ENCODE assay signal across 14 cellular contexts in the genomic region with DNA sequence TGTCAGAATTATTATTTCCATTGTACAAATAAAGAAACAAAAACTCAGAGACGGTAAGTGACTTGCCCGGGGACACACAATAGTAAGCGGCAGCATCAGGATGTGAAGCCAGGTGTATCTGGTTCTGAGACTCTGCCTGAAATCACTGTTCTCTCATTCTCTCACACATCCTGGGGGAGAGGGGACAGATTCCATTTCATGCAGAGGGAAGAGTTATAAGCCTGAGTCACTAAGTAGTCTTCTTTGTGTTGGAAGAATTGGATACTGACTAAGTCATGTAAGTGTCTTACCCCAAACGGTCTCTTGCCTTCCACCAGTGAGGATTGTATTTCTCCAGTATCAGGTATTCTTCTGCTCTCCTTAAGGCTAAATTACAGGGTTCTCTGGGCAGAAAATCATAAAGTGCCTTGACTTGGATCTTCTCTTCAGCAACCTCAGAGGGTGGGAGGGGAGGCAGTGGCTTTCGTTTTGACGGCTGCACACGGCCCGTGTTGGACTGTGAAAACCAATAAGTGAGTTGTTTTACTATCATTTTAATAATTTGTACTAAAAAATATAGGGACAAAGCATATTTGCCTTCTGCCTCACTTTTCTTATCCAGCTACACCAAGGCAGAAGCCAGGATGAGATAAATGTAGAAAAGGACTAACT. TPM values are rescaled to one million over a fixed set of nuclear protein-coding genes. Genes with fewer than 3 reads are reported as not detected.
DNase-seq lines count a peak whose midpoint lies in the region; ATAC-seq and TF ChIP-seq lines count a peak whose summit lies in the region.
"Had no signal": no experiment of that assay in that cellular context is flagged by ENCODE, and none has a peak within 500 bp of the region (broad histone marks: within the 10 kb centered on the region; RNA-seq: fewer than 3 reads in every experiment).

No MANE protein-coding gene starts in this region.

- H3K27me3 Mint-ChIP-seq in Caco-2 (ENCODE audit: insufficient read depth, unreplicated experiment) = no peaks in the 10 kb centered on the region

- no peaks in the 10 kb centered on the region for H3K9me3 Mint-ChIP-seq in Caco-2 (ENCODE audit: unreplicated experiment)

- peak overlapping the region; percentile 84 for H3K27ac ChIP-seq in SJSA1
- H3K27ac ChIP-seq: left lung had no signal

- no peak overlapping the region for H3K4me3 Mint-ChIP-seq in Caco-2 (ENCODE audit: unreplicated experiment)

- no peak for TF ChIP-seq CTCF in Caco-2 (IDR thresholded peaks at IDR 0.05; ENCODE audit: insufficient read depth in 1 of 2, low read depth in 1 of 2, low read length in 1 of 2, severe bottlenecking in 1 of 2, unreplicated experiment in 1 of 2)

- intact Hi-C loops in Caco-2 (cut with micrococcal nuclease; ENCODE audit: unreplicated experiment) = loop anchor here (2.0 kb wide), 1 partner anchor 29 kb away; no protein-coding TSS in a partner anchor

- CTCF ChIA-PET in Caco-2 (lab: Charles Lee) = no interaction called here

- DNase-seq in NK-92 treated with Interleukin-12 subunit alpha and Interleukin-12 subunit beta, amount 100 ng/mL, for 24 hours (lab: John Stamatoyannopoulos, UW) = peak; percentile 30
- DNase-seq in NK-92 (lab: John Stamatoyannopoulos, UW; ENCODE audit: unreplicated experiment) (no peak), SJSA1 (ENCODE audit: low read depth in 1 of 2, low spot score in 2 of 2) (peak; percentile 40 to 62), fibroblast of gingiva (ENCODE audit: low read depth) (peak; percentile 2), renal cortical epithelial cell (ENCODE audit: low read depth) (peak; percentile 46), RPMI8226 (no peak), Caco-2 (no peak)
- DNase-seq: 8988T; cerebellar nuclear complex; Karpas-422; left lung; NCI-H2107; stimulated activated CD4-positive, alpha-beta T cell treated with anti-CD3 and anti-CD28 coated beads, Interleukin-4, amount 100 ng/mL, for 24 hours had no signal

- BruUV-seq in Caco-2 (replicated peaks; lab: Mats Ljungman, UMichigan) = no TSS peak

- H3K9me3 ChIP-seq in SJSA1 (replicated peaks) (no peaks in the 10 kb centered on the region), Caco-2 (no peaks in the 10 kb centered on the region)
- H3K9me3 ChIP-seq: left lung had no signal

- H3K4me3 ChIP-seq in SJSA1 (peak overlapping the region; percentile 34), Caco-2 (ENCODE audit: low read depth, low read length) (no peak overlapping the region)
- H3K4me3 ChIP-seq: left lung had no signal

- no peak overlapping the region for H3K27ac Mint-ChIP-seq in Caco-2 (ENCODE audit: unreplicated experiment)

- H3K27me3 ChIP-seq in SJSA1 (replicated peaks) = no peaks in the 10 kb centered on the region
- no peaks in the 10 kb centered on the region for H3K27me3 ChIP-seq in Caco-2 (replicated peaks; ENCODE audit: control insufficient read depth, insufficient read depth, low read length)
- H3K27me3 ChIP-seq: left lung had no signal

- POLR2A ChIA-PET in Caco-2 (lab: Charles Lee) = no interaction called here

- H3K36me3 Mint-ChIP-seq in Caco-2 (ENCODE audit: insufficient read depth, unreplicated experiment) = no peaks in the 10 kb centered on the region

- peaks cover 7% of the 10 kb centered on the region for H3K4me1 Mint-ChIP-seq in Caco-2 (ENCODE audit: low read depth, unreplicated experiment)

- ATAC-seq in HG03025 (IDR thresholded peaks at IDR 0.05; ENCODE audit: low FRiP score, unreplicated experiment) = no peak
- ATAC-seq: left lung had no signal

- H3K4me1 ChIP-seq in SJSA1 (replicated peaks) (peaks cover 26% of the 10 kb centered on the region), Caco-2 (no peaks in the 10 kb centered on the region)
- H3K4me1 ChIP-seq: left lung had no signal

- H3K36me3 ChIP-seq in SJSA1 = no peaks in the 10 kb centered on the region
- no peaks in the 10 kb centered on the region for H3K36me3 ChIP-seq in Caco-2 (ENCODE audit: control insufficient read depth, insufficient read depth, low read length)
- H3K36me3 ChIP-seq: left lung had no signal

RNA-seq across cellular contexts. Expression of gene TXK, which starts 21.9 kb away (rescaled TPM):
- total RNA-seq in SJSA1 (2014; rRNA removed; shearing (Covaris generic)) = 1.9 and 3.0 TPM in 2 replicates
- total RNA-seq in renal cortical epithelial cell (2.6 and 4.7 TPM in 2 replicates), Caco-2 (2022) (0.63 and 1.7 TPM in 2 replicates)

Comparison
In these comparisons a context has a peak if more than half of its experiments do, and no peak if none do; other contexts are left out.
1. DNase-seq: peak in NK-92 treated with Interleukin-12 subunit alpha and Interleukin-12 subunit beta, amount 100 ng/mL, for 24 hours (single experiment), SJSA1 (2 of 2), fibroblast of gingiva (single experiment) and renal cortical epithelial cell (single experiment); none in NK-92 (single experiment), RPMI8226 (single experiment) and Caco-2 (0 of 2).